8 cellular contexts compared by ENCODE assay signal in genomic region chr16:20879175-20880053, GRCh38. TPM values are rescaled to one million over a fixed set of nuclear protein-coding genes. Genes with fewer than 3 reads are reported as not detected.
A peak's percentile ranks its signal among the peaks of the same experiment; 100 is the strongest.
DNase-seq lines count a peak whose midpoint lies in the region; ATAC-seq and TF ChIP-seq lines count a peak whose summit lies in the region.

No MANE protein-coding gene starts in this region.

- no peak for TF ChIP-seq EP300 in sigmoid colon (IDR thresholded peaks at IDR 0.05)

- H3K36me3 ChIP-seq in IMR-90 (ENCODE audit: control insufficient read depth, insufficient read depth, low read length) (no peaks in the 10 kb centered on the region), duodenal mucosa (ENCODE audit: control insufficient read depth in 1 of 2, insufficient read depth in 2 of 2, low read length in 2 of 2) (no peaks in the 10 kb centered on the region), sigmoid colon (no peaks in the 10 kb centered on the region)

- TF ChIP-seq RAD21 in IMR-90 (IDR thresholded peaks at IDR 0.05; ENCODE audit: low read length) = no peak

- TF ChIP-seq POLR2A in IMR-90 (IDR thresholded peaks at IDR 0.05; ENCODE audit: low read depth, low read length) = no peak
- TF ChIP-seq POLR2A in sigmoid colon (IDR thresholded peaks at IDR 0.05) = no peak

- H3K4me3 ChIP-seq in IMR-90 (ENCODE audit: insufficient read depth, low read depth, low read length) (no peak overlapping the region), duodenal mucosa (ENCODE audit: low read depth in 1 of 2, low read length in 2 of 2) (no peak overlapping the region), sigmoid colon (no peak overlapping the region)

- no TSS peak for BruUV-seq in IMR-90 (replicated peaks; lab: Mats Ljungman, UMichigan)

- peaks cover 61% of the 10 kb centered on the region; the same call in 1 of the 2 replicates for H4K20me1 ChIP-seq in IMR-90 (ENCODE audit: insufficient read depth, low read length)

- in situ Hi-C loops in IMR-90 (cut with MboI; ENCODE audit: low sequenced_read_pairs) = no loop called here

- H4K91ac ChIP-seq in IMR-90 (ENCODE audit: insufficient read depth, low read depth, low read length) = no peak overlapping the region

- TF ChIP-seq CTCF in IMR-90 (conservative IDR thresholded peaks at IDR 0.05; ENCODE audit: low read depth, low read length) (no peak), sigmoid colon (IDR thresholded peaks at IDR 0.05) (no peak)

- H2BK15ac ChIP-seq in IMR-90 (ENCODE audit: low read depth, low read length) = no peak overlapping the region

- H2AK9ac ChIP-seq in IMR-90 (replicated peaks; ENCODE audit: low read depth, low read length, poor library complexity) = no peak overlapping the region

- dilution Hi-C loops in IMR-90 (cut with HindIII; ENCODE audit: low sequenced_read_pairs, unreplicated experiment) = no loop called here

- H2AFZ ChIP-seq in IMR-90 (replicated peaks; ENCODE audit: low read length, poor library complexity) = no peak overlapping the region

- no peak overlapping the region for H2AK5ac ChIP-seq in IMR-90 (ENCODE audit: low read depth, low read length)

- H3K9me1 ChIP-seq in IMR-90 (ENCODE audit: insufficient read depth, low read length) = peaks cover 25% of the 10 kb centered on the region

- H3K18ac ChIP-seq in IMR-90 (ENCODE audit: low read depth, low read length) = peak overlapping the region; percentile 36; the same call in 1 of the 2 replicates

- peaks cover 32 to 75% of the 10 kb centered on the region in 2 experiments for H3K79me1 ChIP-seq in IMR-90 (ENCODE audit: low read depth in 1 of 2, low read length in 2 of 2)

- H3K23ac ChIP-seq in IMR-90 (ENCODE audit: low read depth, low read length) = peak overlapping the region; percentile 47; the same call in 1 of the 2 replicates

- peak; percentile 74 for DNase-seq in IMR-90
- DNase-seq in sigmoid colon = no peak
- no peak for DNase-seq in NCI-H128 (lab: John Stamatoyannopoulos, UW; ENCODE audit: unreplicated experiment)
- DNase-seq in SHP77 (lab: John Stamatoyannopoulos, UW) = no peak

- no peak overlapping the region for H4K5ac ChIP-seq in IMR-90 (ENCODE audit: low read depth, low read length)

- intact Hi-C loops in IMR-90 (cut with micrococcal nuclease) = no loop called here
- intact Hi-C loops in sigmoid colon (cut with DNase I) = no loop called here

- H4K8ac ChIP-seq in IMR-90 (ENCODE audit: low read depth in 2 of 2, low read length in 2 of 2) = peak overlapping the region in 1 of 2 experiments; percentile 30; a peak in 1 of 4 replicates

- no peak overlapping the region for H2BK120ac ChIP-seq in IMR-90 (ENCODE audit: low read depth, low read length)

- H2BK5ac ChIP-seq in IMR-90 (ENCODE audit: low read depth, low read length, poor library complexity, severe bottlenecking) = peak overlapping the region; percentile 74

- H3K27me3 ChIP-seq in IMR-90 (ENCODE audit: control insufficient read depth, insufficient read depth, low read length) = no peaks in the 10 kb centered on the region
- H3K27me3 ChIP-seq in duodenal mucosa (ENCODE audit: control insufficient read depth in 1 of 2, insufficient read depth in 2 of 2, low read length in 2 of 2) = no peaks in the 10 kb centered on the region
- no peaks in the 10 kb centered on the region for H3K27me3 ChIP-seq in sigmoid colon

- peak; percentile 45 for ATAC-seq in GM18511 (IDR thresholded peaks at IDR 0.05; ENCODE audit: unreplicated experiment)
- ATAC-seq in IMR-90 (ENCODE audit: low read depth) = peak; percentile 79
- no peak for ATAC-seq in GM19351 (IDR thresholded peaks at IDR 0.05; ENCODE audit: unreplicated experiment)
- ATAC-seq in GM18870 (IDR thresholded peaks at IDR 0.05; ENCODE audit: unreplicated experiment) = no peak

- no peak overlapping the region; the same call in 1 of the 2 replicates for H3K14ac ChIP-seq in IMR-90 (replicated peaks; ENCODE audit: low read depth, low read length)

- H3K27ac ChIP-seq in IMR-90 (ENCODE audit: insufficient read depth, low read length) (0 out of 2 replicates have a peak overlapping the region, but pooled peaks have one; percentile 37), duodenal mucosa (ENCODE audit: low read depth, low read length) (peak overlapping the region; percentile 1), sigmoid colon (peak overlapping the region; percentile 62 to 72 (median 64))

- H2BK20ac ChIP-seq in IMR-90 (ENCODE audit: low read depth, low read length) = no peak overlapping the region

- POLR2A ChIA-PET in IMR-90 (lab: Charles Lee; ENCODE audit: unreplicated experiment) = no interaction called here

- peaks cover 17% of the 10 kb centered on the region for H3K4me1 ChIP-seq in IMR-90 (ENCODE audit: control insufficient read depth, insufficient read depth, low read length)
- H3K4me1 ChIP-seq in duodenal mucosa (ENCODE audit: control insufficient read depth in 1 of 2, insufficient read depth in 2 of 2, low read length in 2 of 2) = peaks cover 6 to 40% of the 10 kb centered on the region in 2 donors
- peaks cover 0 to 82% (median 69%) of the 10 kb centered on the region in 4 donors for H3K4me1 ChIP-seq in sigmoid colon

- CTCF ChIA-PET in IMR-90 (lab: Yijun Ruan, JAX) = no interaction called here

- H3K4me2 ChIP-seq in IMR-90 (ENCODE audit: low read depth, low read length) = peak overlapping the region; percentile 81

- 0% methylated on average over 2 of the region's 7 CpGs; no CpG with 5 or more reads in 1 of the 2 experiments for WGBS in IMR-90 (ENCODE audit: extremely low coverage in 2 of 2, insufficient read length in 1 of 2), 2 experiments
- WGBS in sigmoid colon, 2 donors = 65 to 72% methylated on average over 7 of the region's 7 CpGs

- no peak overlapping the region for H3K56ac ChIP-seq in IMR-90 (ENCODE audit: extremely low read depth, insufficient read depth, low read length)

- no peak overlapping the region for H3K4ac ChIP-seq in IMR-90 (ENCODE audit: low read depth, low read length)

- H3K9me3 ChIP-seq in IMR-90 (ENCODE audit: control insufficient read depth, insufficient read depth, low read length) (no peaks in the 10 kb centered on the region), duodenal mucosa (ENCODE audit: control insufficient read depth in 1 of 2, low read length in 2 of 2) (no peaks in the 10 kb centered on the region), sigmoid colon (no peaks in the 10 kb centered on the region)

- no peak overlapping the region for H3K9ac ChIP-seq in IMR-90 (ENCODE audit: low read depth, low read length)
- no peak overlapping the region for H3K9ac ChIP-seq in duodenal mucosa (ENCODE audit: low read depth in 1 of 2, low read length in 2 of 2)

TF ChIP-seq in IMR-90, 13 proteins besides CTCF, POLR2A, EP300 and RAD21:
- TF ChIP-seq SMC3 (IDR thresholded peaks at IDR 0.05; ENCODE audit: low read depth, low read length) (no peak), NFE2L2 (IDR thresholded peaks at IDR 0.05; ENCODE audit: low read depth, low read length) (no peak), CHD1 (IDR thresholded peaks at IDR 0.05; ENCODE audit: low read depth, low read length) (no peak), ELK1 (IDR thresholded peaks at IDR 0.05; ENCODE audit: borderline replicate concordance, low read depth, low read length) (no peak), RFX5 (IDR thresholded peaks at IDR 0.05; ENCODE audit: low read depth, low read length) (no peak), USF2 (IDR thresholded peaks at IDR 0.05; ENCODE audit: low read depth, low read length) (peak; percentile 43; the same call in 1 of the 2 replicates), MXI1 (IDR thresholded peaks at IDR 0.05; ENCODE audit: borderline replicate concordance, low read depth, low read length) (no peak), MAFK (IDR thresholded peaks at IDR 0.05; ENCODE audit: low read depth, low read length) (0 out of 2 replicates have a peak, but pooled peaks have one; percentile 6), BHLHE40 (IDR thresholded peaks at IDR 0.05; ENCODE audit: low read depth, low read length) (no peak), RCOR1 (IDR thresholded peaks at IDR 0.05; ENCODE audit: insufficient replicate concordance, low read length) (no peak), CEBPB (IDR thresholded peaks at IDR 0.05; ENCODE audit: low read depth, low read length) (no peak), FOS (IDR thresholded peaks at IDR 0.05; ENCODE audit: low read depth, low read length) (peak; percentile 63; the same call in 1 of the 2 replicates), MAZ (IDR thresholded peaks at IDR 0.05; ENCODE audit: borderline replicate concordance, low read depth, low read length) (no peak)

RNA-seq across cellular contexts. Expression of gene DCUN1D3, which starts 20.7 kb away (rescaled TPM):
- 42.3 and 51.7 TPM in 2 replicates for total RNA-seq in IMR-90 (2012; rRNA removed)
- 7.4 and 8.1 TPM in 2 replicates for polyA plus RNA-seq in IMR-90 (2012; rRNA removed)
- polyA plus RNA-seq in IMR-90 (2012; cell fraction: cytosol; rRNA removed) = 2.8 and 4.2 TPM in 2 replicates
- polyA plus RNA-seq in IMR-90 (2012; cell fraction: nucleus; rRNA removed; ENCODE audit: low replicate concordance) = 4.4 and 12.9 TPM in 2 replicates
- 10 to 100 TPM; 10.8 to 21.6 (median 16.2) TPM for total RNA-seq in sigmoid colon
- 1 to 10 TPM; 3.0 to 5.0 (median 3.9) TPM for polyA plus RNA-seq in sigmoid colon

RNA-seq across cellular contexts. Expression of gene LYRM1, which starts 21.2 kb away (rescaled TPM):
- total RNA-seq in IMR-90 (2012; rRNA removed) (35.0 and 43.6 TPM in 2 replicates), sigmoid colon (10 to 100 TPM; 38.5 to 85.6 (median 53.4) TPM)
- polyA plus RNA-seq in IMR-90 (2012; rRNA removed) (15.8 and 19.0 TPM in 2 replicates), sigmoid colon (10 to 100 TPM; 31.2 to 43.7 (median 34.8) TPM)
- 7.2 and 10.4 TPM in 2 replicates for polyA plus RNA-seq in IMR-90 (2012; cell fraction: cytosol; rRNA removed)
- polyA plus RNA-seq in IMR-90 (2012; cell fraction: nucleus; rRNA removed; ENCODE audit: low replicate concordance) = 3.3 and 13.6 TPM in 2 replicates

Comparison
In these comparisons a context has a peak if more than half of its experiments do, and no peak if none do; other contexts are left out.
1. ATAC-seq: peak in GM18511 (single experiment) and IMR-90 (single experiment); none in GM19351 (single experiment) and GM18870 (single experiment).
2. H3K27ac ChIP-seq: peak in every context shown above with its lines; median percentile 64 in sigmoid colon; 37 in IMR-90; 1 in duodenal mucosa.